ENCODE assay signal across 18 cellular contexts in genomic region chr7:101557978-101558741, GRCh38.
"Had no signal": no experiment of that assay in that cellular context is flagged by ENCODE, and none has a peak within 500 bp of the region (broad histone marks: within the 10 kb centered on the region; RNA-seq: fewer than 3 reads in every experiment).

No MANE protein-coding gene starts in this region.

- H3K27ac ChIP-seq: gastroesophageal sphincter, heart right ventricle, left lung, parathyroid adenoma had no signal

- H3K36me3 ChIP-seq: gastroesophageal sphincter, heart right ventricle, left lung had no signal

- H3K27ac Mint-ChIP-seq: activated naive CD4-positive, alpha-beta T cell treated with anti-CD3 and anti-CD28 coated beads for 36 hours; activated naive CD8-positive, alpha-beta T cell treated with anti-CD3 and anti-CD28 coated beads, Interleukin-2, amount 50 U/mL, for 24 hours; activated T-helper 2 cell treated with anti-CD3 and anti-CD28 coated beads, Interferon-gamma antibody, Interleukin-2, Interleukin-4, amounts not matched to agents 10 μg/mL and 5 μg/mL and 100 μg/mL, durations not matched to agents 14 hours and 24 hours and 36 hours; naive thymus-derived CD4-positive, alpha-beta T cell; T-cell had no signal

- H3K4me3 ChIP-seq: gastroesophageal sphincter, heart right ventricle, left lung, mucosa of descending colon, smooth muscle cell had no signal

- DNase-seq: activated CD4-positive, alpha-beta T cell treated with anti-CD3 and anti-CD28 coated beads, Interleukin-2, amount 50 U/mL, for 4 hours; activated naive CD8-positive, alpha-beta T cell treated with anti-CD3 and anti-CD28 coated beads, Interleukin-2, amount 50 U/mL, for 24 hours; activated T-cell treated with anti-CD3 and anti-CD28 coated beads, Interleukin-2, amount 50 U/mL, for 1 hour; aorta; cerebellar nuclear complex; dermis blood vessel endothelial cell; heart right ventricle; mucosa of descending colon; naive thymus-derived CD4-positive, alpha-beta T cell; T-helper 9 cell had no signal

- H3K4me3 Mint-ChIP-seq: activated naive CD4-positive, alpha-beta T cell treated with anti-CD3 and anti-CD28 coated beads for 36 hours; activated naive CD8-positive, alpha-beta T cell treated with anti-CD3 and anti-CD28 coated beads, Interleukin-2, amount 50 U/mL, for 24 hours; naive thymus-derived CD4-positive, alpha-beta T cell; T-cell had no signal

- H3K9me3 ChIP-seq: gastroesophageal sphincter, heart right ventricle, left lung, mucosa of descending colon had no signal

- H3K9me3 Mint-ChIP-seq: activated naive CD4-positive, alpha-beta T cell treated with anti-CD3 and anti-CD28 coated beads for 36 hours; activated naive CD8-positive, alpha-beta T cell treated with anti-CD3 and anti-CD28 coated beads, Interleukin-2, amount 50 U/mL, for 24 hours; activated T-helper 2 cell treated with anti-CD3 and anti-CD28 coated beads, Interferon-gamma antibody, Interleukin-2, Interleukin-4, amounts not matched to agents 10 μg/mL and 5 μg/mL and 100 μg/mL, durations not matched to agents 14 hours and 24 hours and 36 hours; T-cell had no signal

- H3K4me1 ChIP-seq: gastroesophageal sphincter, left lung, parathyroid adenoma had no signal

- H3K4me1 Mint-ChIP-seq: activated naive CD8-positive, alpha-beta T cell treated with anti-CD3 and anti-CD28 coated beads, Interleukin-2, amount 50 U/mL, for 24 hours; naive thymus-derived CD4-positive, alpha-beta T cell; T-cell had no signal

- H3K36me3 Mint-ChIP-seq: naive thymus-derived CD4-positive, alpha-beta T cell; T-cell had no signal

- ATAC-seq: activated CD4-positive, CD25-positive, alpha-beta regulatory T cell treated with anti-CD3 and anti-CD28 coated beads, Interleukin-2, amount 50 U/mL, for 24 hours; activated naive CD8-positive, alpha-beta T cell treated with anti-CD3 and anti-CD28 coated beads, Interleukin-2, amount 50 U/mL, for 24 hours; gastroesophageal sphincter; left lung; naive thymus-derived CD4-positive, alpha-beta T cell; T-cell had no signal
